8 cellular contexts compared by ENCODE assay signal in the genomic region with DNA sequence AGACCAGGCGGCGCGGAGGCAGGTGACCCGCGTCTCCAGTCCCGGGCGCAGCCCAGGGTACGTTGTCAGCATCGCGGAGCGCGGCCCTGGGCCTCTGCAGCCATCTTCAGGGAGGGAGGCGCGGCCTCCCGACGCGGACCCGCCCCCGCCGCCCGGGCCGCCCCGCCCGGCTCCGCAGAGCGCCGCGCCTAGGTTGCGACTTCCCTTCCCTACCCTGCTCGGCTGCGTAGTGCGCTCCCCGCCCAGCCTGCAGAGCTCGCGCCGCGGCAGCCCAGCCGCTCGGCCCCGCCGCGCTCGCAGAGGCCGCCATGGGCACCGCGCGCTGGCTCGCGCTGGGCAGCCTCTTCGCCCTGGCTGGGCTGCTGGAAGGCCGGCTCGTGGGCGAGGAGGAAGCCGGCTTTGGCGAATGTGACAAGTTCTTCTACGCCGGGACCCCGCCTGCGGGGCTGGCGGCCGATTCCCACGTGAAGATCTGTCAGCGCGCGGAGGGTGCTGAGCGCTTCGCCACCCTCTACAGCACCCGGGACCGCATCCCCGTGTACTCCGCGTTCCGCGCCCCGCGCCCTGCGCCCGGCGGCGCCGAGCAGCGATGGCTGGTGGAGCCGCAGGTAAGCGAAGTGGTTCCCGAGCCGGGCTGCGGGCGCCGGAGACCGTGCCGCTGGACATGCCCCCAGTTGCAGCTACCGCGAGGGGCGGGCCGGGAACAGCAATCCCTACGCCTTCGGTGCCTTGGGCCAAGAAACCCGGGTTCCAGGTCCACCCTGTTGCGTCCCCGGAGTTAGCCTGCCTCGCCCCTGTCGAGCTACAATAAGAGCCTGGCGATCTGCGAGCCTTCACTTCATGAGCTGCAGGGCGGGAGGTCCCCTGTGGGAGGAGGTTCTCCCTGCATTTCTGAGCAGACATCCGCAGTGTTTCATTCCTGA. TPM values are rescaled to one million over a fixed set of nuclear protein-coding genes. Genes with fewer than 3 reads are reported as not detected.
DNase-seq lines count a peak whose midpoint lies in the region; ATAC-seq lines count a peak whose summit lies in the region.

A gene with protein sequence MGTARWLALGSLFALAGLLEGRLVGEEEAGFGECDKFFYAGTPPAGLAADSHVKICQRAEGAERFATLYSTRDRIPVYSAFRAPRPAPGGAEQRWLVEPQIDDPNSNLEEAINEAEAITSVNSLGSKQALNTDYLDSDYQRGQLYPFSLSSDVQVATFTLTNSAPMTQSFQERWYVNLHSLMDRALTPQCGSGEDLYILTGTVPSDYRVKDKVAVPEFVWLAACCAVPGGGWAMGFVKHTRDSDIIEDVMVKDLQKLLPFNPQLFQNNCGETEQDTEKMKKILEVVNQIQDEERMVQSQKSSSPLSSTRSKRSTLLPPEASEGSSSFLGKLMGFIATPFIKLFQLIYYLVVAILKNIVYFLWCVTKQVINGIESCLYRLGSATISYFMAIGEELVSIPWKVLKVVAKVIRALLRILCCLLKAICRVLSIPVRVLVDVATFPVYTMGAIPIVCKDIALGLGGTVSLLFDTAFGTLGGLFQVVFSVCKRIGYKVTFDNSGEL (plus strand): TSS at position 227 of the 923 bp plus-strand sequence. CDS start 82 bp downstream, at position 309.

- peaks cover 6% of the 10 kb centered on the region for H3K4me1 ChIP-seq in ectodermal cell (ENCODE audit: control insufficient read depth, insufficient read depth, low read length)

- ATAC-seq in GM18909 (IDR thresholded peaks at IDR 0.05; ENCODE audit: poor library complexity, unreplicated experiment) (peak; percentile 90), HG03139 (IDR thresholded peaks at IDR 0.05; ENCODE audit: unreplicated experiment) (peak; percentile 85)

- H3K27me3 ChIP-seq in ectodermal cell (ENCODE audit: control insufficient read depth, insufficient read depth, low read length, poor library complexity, severe bottlenecking) = peaks cover 40% of the 10 kb centered on the region

- no peaks in the 10 kb centered on the region for H3K36me3 ChIP-seq in ectodermal cell (ENCODE audit: control insufficient read depth, insufficient read depth, low read length)

- DNase-seq in Ammon's horn (ENCODE audit: low spot score) (peak; percentile 91), NCI-H69 (lab: John Stamatoyannopoulos, UW) (peak; percentile 93), lung microvascular endothelial cell (ENCODE audit: low read depth in 2 of 2) (peak; percentile 85 to 87)
- peak; percentile 79 to 82 for DNase-seq in activated CD4-positive, alpha-beta T cell treated with anti-CD3 and anti-CD28 coated beads, Interleukin-2, amount 50 U/mL, for 48 hours
- DNase-seq in stimulated activated CD4-positive, alpha-beta T cell treated with anti-CD3 and anti-CD28 coated beads, TNF-alpha, amount 100 ng/mL, for 48 hours (ENCODE audit: low read depth in 3 of 3) = peak; percentile 61 to 74 (median 69)

- H3K9me3 ChIP-seq in ectodermal cell (ENCODE audit: control insufficient read depth, low read length) = no peaks in the 10 kb centered on the region

- WGBS in ectodermal cell, 2 experiments = 0% methylated on average over 106 of the region's 106 CpGs

- H3K4me3 ChIP-seq in ectodermal cell (ENCODE audit: insufficient read depth, low read depth, low read length) = peak within 1 kb of the TSS; percentile 69

- no peak within 1 kb of the TSS for H3K27ac ChIP-seq in ectodermal cell (ENCODE audit: insufficient read depth, low read depth, low read length, poor library complexity, severe bottlenecking)

RNA-seq across cellular contexts. Expression of the gene that starts here (rescaled TPM):
- polyA plus RNA-seq in ectodermal cell (2013, experiment 1 of 4) = 4.3 TPM
- polyA plus RNA-seq in ectodermal cell (2013, experiment 2 of 4) = 4.5 TPM
- polyA plus RNA-seq in ectodermal cell (2013, experiment 3 of 4) = 3.4 TPM
- 4.3 TPM for polyA plus RNA-seq in ectodermal cell (2013, experiment 4 of 4)
- 43.2 and 61.1 TPM in 2 replicates for total RNA-seq in lung microvascular endothelial cell
